ENCODE assay signal across 10 cellular contexts in the genomic region with DNA sequence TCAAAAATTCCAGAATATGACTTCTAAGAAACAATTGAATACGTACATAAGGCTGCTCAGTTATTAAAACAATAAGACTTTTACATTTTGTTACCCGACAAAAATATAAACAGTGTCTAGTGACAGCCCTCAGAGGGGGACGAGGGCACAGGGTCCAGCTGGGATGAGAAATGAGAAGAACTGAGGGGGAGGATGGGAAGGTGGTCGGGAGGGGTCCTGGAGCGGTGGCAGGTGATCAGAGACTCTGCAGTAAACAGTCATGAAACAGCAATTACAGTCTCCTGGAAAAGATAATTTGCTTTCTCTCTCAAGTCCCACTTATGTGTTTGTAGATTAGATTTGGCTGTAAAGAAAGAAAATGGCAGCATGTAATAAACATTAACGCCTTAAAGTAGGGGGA. TPM values are rescaled to one million over a fixed set of nuclear protein-coding genes. Genes with fewer than 3 reads are reported as not detected.
DNase-seq lines count a peak whose midpoint lies in the region; ATAC-seq and TF ChIP-seq lines count a peak whose summit lies in the region.
"Had no signal": no experiment of that assay in that cellular context is flagged by ENCODE, and none has a peak within 500 bp of the region (broad histone marks: within the 10 kb centered on the region; RNA-seq: fewer than 3 reads in every experiment).

No MANE protein-coding gene starts in this region.

- ATAC-seq in activated CD8-positive, alpha-beta T cell treated with anti-CD3 and anti-CD28 coated beads for 36 hours = no peak
- ATAC-seq in HG03108 (IDR thresholded peaks at IDR 0.05; ENCODE audit: unreplicated experiment) (no peak), T-helper 17 cell (no peak)
- ATAC-seq: activated CD4-positive, CD25-positive, alpha-beta regulatory T cell treated with anti-CD3 and anti-CD28 coated beads, Interleukin-2, amount 50 U/mL, for 24 hours had no signal

- BruUV-seq in Calu3 (replicated peaks; lab: Mats Ljungman, UMichigan) = no TSS peak

- peak overlapping the region; percentile 78 for H3K4me3 Mint-ChIP-seq in Calu3 (ENCODE audit: low read depth, unreplicated experiment)
- peak overlapping the region; percentile 59 for H3K4me3 Mint-ChIP-seq in activated CD8-positive, alpha-beta T cell treated with anti-CD3 and anti-CD28 coated beads for 36 hours
- no peak overlapping the region for H3K4me3 Mint-ChIP-seq in T-helper 17 cell

- H3K4me3 ChIP-seq in fibroblast of the aortic adventitia (ENCODE audit: low read depth, low read length) = peak overlapping the region; percentile 3
- peak overlapping the region; percentile 38 for H3K4me3 ChIP-seq in retinal pigment epithelial cell (ENCODE audit: low read length)

- H3K4me1 Mint-ChIP-seq in Calu3 (ENCODE audit: low read depth, unreplicated experiment) (peaks cover 83% of the 10 kb centered on the region), T-helper 17 cell (peaks cover 53% of the 10 kb centered on the region)
- peaks cover 55% of the 10 kb centered on the region for H3K4me1 Mint-ChIP-seq in activated CD8-positive, alpha-beta T cell treated with anti-CD3 and anti-CD28 coated beads for 36 hours (ENCODE audit: low read depth)

- intact Hi-C loops in Calu3 (cut with micrococcal nuclease; ENCODE audit: unreplicated experiment) = loop anchor here (5.0 kb wide), 1 partner anchor 38 kb away; no protein-coding TSS in a partner anchor
- intact Hi-C loops in activated CD8-positive, alpha-beta T cell treated with anti-CD3 and anti-CD28 coated beads for 36 hours (cut with micrococcal nuclease) = no loop called here

- POLR2A ChIA-PET in activated CD8-positive, alpha-beta T cell treated with anti-CD3 and anti-CD28 coated beads for 36 hours (lab: Charles Lee) = interaction anchor here (1.4 to 1.7 kb wide), 2 partner anchors 10 to 11 kb away, joined by 3 to 4 read pairs; no protein-coding TSS in a partner anchor

- no peaks in the 10 kb centered on the region for H3K9me3 Mint-ChIP-seq in Calu3 (ENCODE audit: low read depth, unreplicated experiment)
- no peaks in the 10 kb centered on the region for H3K9me3 Mint-ChIP-seq in activated CD8-positive, alpha-beta T cell treated with anti-CD3 and anti-CD28 coated beads for 36 hours

- no peaks in the 10 kb centered on the region for H3K9me3 ChIP-seq in T-helper 17 cell (ENCODE audit: control insufficient read depth, low read length, poor library complexity, severe bottlenecking)

- DNase-seq in Calu3 = no peak
- no peak for DNase-seq in activated CD8-positive, alpha-beta T cell treated with anti-CD3 and anti-CD28 coated beads for 36 hours
- no peak for DNase-seq in fibroblast of the aortic adventitia (ENCODE audit: low read depth)
- DNase-seq in retinal pigment epithelial cell (ENCODE audit: low read depth) = no peak
- DNase-seq in GDM1 (lab: John Stamatoyannopoulos, UW) = no peak
- no peak for DNase-seq in T-helper 17 cell
- DNase-seq: NCI-H2081 treated with DMSO at 0.1 percent for 48 hours, RPMI8226 had no signal

- H3K27me3 Mint-ChIP-seq in Calu3 (ENCODE audit: unreplicated experiment) (no peaks in the 10 kb centered on the region), T-helper 17 cell (no peaks in the 10 kb centered on the region)
- no peaks in the 10 kb centered on the region for H3K27me3 Mint-ChIP-seq in activated CD8-positive, alpha-beta T cell treated with anti-CD3 and anti-CD28 coated beads for 36 hours

- TF ChIP-seq CTCF in Calu3 (IDR thresholded peaks at IDR 0.05; ENCODE audit: unreplicated experiment) (no peak), fibroblast of the aortic adventitia (IDR thresholded peaks at IDR 0.05; ENCODE audit: insufficient read depth, low read length) (no peak), retinal pigment epithelial cell (conservative IDR thresholded peaks at IDR 0.05; ENCODE audit: low read depth, low read length) (no peak)
- TF ChIP-seq CTCF in activated CD8-positive, alpha-beta T cell treated with anti-CD3 and anti-CD28 coated beads for 36 hours (IDR thresholded peaks at IDR 0.05) = no peak

- CTCF ChIA-PET in Calu3 (lab: Charles Lee) = interaction anchor here (0.5 to 2.3 kb wide), 7 partner anchors 11 to 141 kb away, joined by 4 to 8 read pairs (median 6); no protein-coding TSS in a partner anchor
- CTCF ChIA-PET in activated CD8-positive, alpha-beta T cell treated with anti-CD3 and anti-CD28 coated beads for 36 hours (lab: Charles Lee) = no interaction called here

- H3K36me3 Mint-ChIP-seq in Calu3 (ENCODE audit: insufficient read depth, unreplicated experiment) (peaks cover 92% of the 10 kb centered on the region), T-helper 17 cell (ENCODE audit: low read depth) (no peaks in the 10 kb centered on the region)
- peaks cover 7% of the 10 kb centered on the region for H3K36me3 Mint-ChIP-seq in activated CD8-positive, alpha-beta T cell treated with anti-CD3 and anti-CD28 coated beads for 36 hours (ENCODE audit: low read depth)

- H3K27ac Mint-ChIP-seq in Calu3 (ENCODE audit: unreplicated experiment) (peak overlapping the region; percentile 97), T-helper 17 cell (no peak overlapping the region)
- no peak overlapping the region for H3K27ac Mint-ChIP-seq in activated CD8-positive, alpha-beta T cell treated with anti-CD3 and anti-CD28 coated beads for 36 hours

RNA-seq across cellular contexts. Expression of gene PACSIN2, which starts 56.0 kb away (rescaled TPM):
- total RNA-seq in Calu3 (2022) (224 and 230 TPM in 2 replicates), fibroblast of the aortic adventitia (ENCODE audit: low replicate concordance) (35.2 and 48.3 TPM in 2 replicates), T-helper 17 cell (10 to 100 TPM; 36.8 to 61.3 TPM)
- 10 to 100 TPM; 33.5 to 35.7 TPM for total RNA-seq in activated CD8-positive, alpha-beta T cell treated with anti-CD3 and anti-CD28 coated beads for 36 hours
